Comparison of ENCODE assay signal across 9 cellular contexts in genomic region chr1:24191860-24192259, GRCh38. TPM values are rescaled to one million over a fixed set of nuclear protein-coding genes. Genes with fewer than 3 reads are reported as not detected.
DNase-seq lines count a peak whose midpoint lies in the region; ATAC-seq, FAIRE-seq and TF ChIP-seq lines count a peak whose summit lies in the region.
"Had no signal": no experiment of that assay in that cellular context is flagged by ENCODE, and none has a peak within 500 bp of the region (broad histone marks: within the 10 kb centered on the region; RNA-seq: fewer than 3 reads in every experiment).

No MANE protein-coding gene starts in this region.

- H3K9ac ChIP-seq in HepG2 (ENCODE audit: insufficient read depth, low read depth, low read length): no peak overlapping the region
- H3K9ac ChIP-seq in colonic mucosa (ENCODE audit: low read depth in 2 of 2, low read length in 2 of 2): no peak overlapping the region

- H3K27me3 ChIP-seq in HepG2 (ENCODE audit: control insufficient read depth in 1 of 2, insufficient read depth in 2 of 2, low read length in 2 of 2) (no peaks in the 10 kb centered on the region), right lobe of liver (no peaks in the 10 kb centered on the region), colonic mucosa (no peaks in the 10 kb centered on the region), upper lobe of left lung (peaks cover 0 to 12% (median 3%) of the 10 kb centered on the region in 4 donors), tibial nerve (peaks cover 0 to 23% of the 10 kb centered on the region in 2 donors)

- TF ChIP-seq POLR2A in HepG2 (IDR thresholded peaks at IDR 0.05; ENCODE audit: insufficient read depth in 1 of 2, low read depth in 2 of 2, low read length in 2 of 2) (no peak), right lobe of liver (IDR thresholded peaks at IDR 0.05) (no peak), upper lobe of left lung (IDR thresholded peaks at IDR 0.05) (peak in 1 of 4 donors; percentile 10), tibial nerve (IDR thresholded peaks at IDR 0.05) (no peak)

- DNase-seq in HepG2 (ENCODE audit: low spot score) (no peak), right lobe of liver (no peak), RCC 7860 (ENCODE audit: low spot score) (peak; percentile 72), colonic mucosa (no peak), upper lobe of left lung (peak in 1 of 2 donors; percentile 57), tibial nerve (ENCODE audit: low spot score in 2 of 2) (no peak), T-helper 9 cell (no peak), G401 (ENCODE audit: low spot score) (no peak)
- DNase-seq: activated CD8-positive, alpha-beta memory T cell treated with anti-CD3 and anti-CD28 coated beads, Interleukin-2, amount 50 U/mL, for 4 hours had no signal

- no peak overlapping the region for H2AFZ ChIP-seq in HepG2 (ENCODE audit: low read length)

- H3K4me1 ChIP-seq in HepG2 (ENCODE audit: insufficient read depth, low read length) (peaks cover 47% of the 10 kb centered on the region), right lobe of liver (peaks cover 0 to 21% (median 10%) of the 10 kb centered on the region in 4 donors), colonic mucosa (no peaks in the 10 kb centered on the region), upper lobe of left lung (peaks cover 12 to 31% (median 20%) of the 10 kb centered on the region in 4 donors), tibial nerve (peaks cover 0 to 18% (median 4%) of the 10 kb centered on the region in 4 donors)

- ATAC-seq in HepG2: no peak
- ATAC-seq in right lobe of liver: no peak
- peak; percentile 44 to 74 for ATAC-seq in upper lobe of left lung (ENCODE audit: low FRiP score in 2 of 2)

- in situ Hi-C loops in HepG2 (cut with HindIII; ENCODE audit: extremely low pct_ligation_motif_present, low pct_unique_long_range_greater_than_20kb) (no loop called here), G401 (cut with HindIII; ENCODE audit: low sequenced_read_pairs) (loop anchor here (25.0 kb wide), 1 partner anchor 195 kb away; no protein-coding TSS in a partner anchor)

- 18% methylated on average over 5 of the region's 5 CpGs for WGBS in HepG2 (ENCODE audit: low lambda C conversion rate)
- 84% methylated on average over 5 of the region's 5 CpGs for WGBS in right lobe of liver (ENCODE audit: insufficient coverage, low coverage, low lambda C conversion rate, missing lambda C conversion rate)
- WGBS in upper lobe of left lung, 2 donors: 64 to 65% methylated on average over 5 of the region's 5 CpGs
- 62 to 69% methylated on average over 5 of the region's 5 CpGs for WGBS in tibial nerve, 2 donors

- H3K36me3 ChIP-seq in HepG2 (replicated peaks in 1 of 2; ENCODE audit: control insufficient read depth in 1 of 2, insufficient read depth in 2 of 2, low read length in 2 of 2): no peaks in the 10 kb centered on the region
- no peaks in the 10 kb centered on the region for H3K36me3 ChIP-seq in right lobe of liver
- no peaks in the 10 kb centered on the region for H3K36me3 ChIP-seq in colonic mucosa
- no peaks in the 10 kb centered on the region for H3K36me3 ChIP-seq in upper lobe of left lung
- no peaks in the 10 kb centered on the region for H3K36me3 ChIP-seq in tibial nerve

- CTCF ChIA-PET in HepG2 (lab: Yijun Ruan, JAX; ENCODE audit: low intra/inter-chr PET ratio, low total read pairs): no interaction called here

- TF ChIP-seq CTCF in HepG2 (CRISPR knock-in tag; IDR thresholded peaks at IDR 0.05) (no peak), right lobe of liver (IDR thresholded peaks at IDR 0.05) (no peak), colonic mucosa (IDR thresholded peaks at IDR 0.05) (no peak), upper lobe of left lung (IDR thresholded peaks at IDR 0.05) (no peak), tibial nerve (IDR thresholded peaks at IDR 0.05) (no peak)

- intact Hi-C loops in HepG2 (cut with micrococcal nuclease; ENCODE audit: unreplicated experiment) (loop anchor here (10.0 kb wide), 1 partner anchor 443 kb away; no protein-coding TSS in a partner anchor), right lobe of liver (cut with DNase I) (no loop called here), colonic mucosa (cut with DNase I) (no loop called here)

- no TSS peak for BruUV-seq in HepG2 (replicated peaks; lab: Mats Ljungman, UMichigan)

- TF ChIP-seq EP300 in HepG2 (IDR thresholded peaks at IDR 0.05; ENCODE audit: low read depth in 2 of 2, low read length in 2 of 2) (no peak), HepG2 (CRISPR knock-in tag; IDR thresholded peaks at IDR 0.05; ENCODE audit: borderline replicate concordance) (no peak), upper lobe of left lung (IDR thresholded peaks at IDR 0.05) (peak in 1 of 4 donors; percentile 43), tibial nerve (IDR thresholded peaks at IDR 0.05) (no peak)

- POLR2A ChIA-PET in HepG2 (lab: Yijun Ruan, JAX): no interaction called here

- H3K4me3 ChIP-seq in HepG2 (replicated peaks in 1 of 3; ENCODE audit: insufficient read depth in 1 of 3, low read depth in 2 of 3, low read length in 3 of 3): no peak overlapping the region
- no peak overlapping the region for H3K4me3 ChIP-seq in right lobe of liver
- no peak overlapping the region for H3K4me3 ChIP-seq in colonic mucosa
- no peak overlapping the region for H3K4me3 ChIP-seq in upper lobe of left lung
- H3K4me3 ChIP-seq in tibial nerve: no peak overlapping the region

- H3K27ac ChIP-seq in HepG2 (ENCODE audit: extremely low read length, insufficient read depth, low read length) (no peak overlapping the region), right lobe of liver (no peak overlapping the region), colonic mucosa (peak overlapping the region; percentile 51), upper lobe of left lung (peak overlapping the region in 2 of 4 donors; percentile 63), tibial nerve (no peak overlapping the region)

- H4K20me1 ChIP-seq in HepG2 (ENCODE audit: insufficient read depth, low read length): no peaks in the 10 kb centered on the region

- TF ChIP-seq RAD21 in HepG2 (CRISPR knock-in tag; IDR thresholded peaks at IDR 0.05): no peak

- no peaks in the 10 kb centered on the region for H3K9me3 ChIP-seq in HepG2 (ENCODE audit: low read length)
- no peaks in the 10 kb centered on the region for H3K9me3 ChIP-seq in right lobe of liver
- no peaks in the 10 kb centered on the region for H3K9me3 ChIP-seq in colonic mucosa
- no peaks in the 10 kb centered on the region for H3K9me3 ChIP-seq in upper lobe of left lung
- no peaks in the 10 kb centered on the region for H3K9me3 ChIP-seq in tibial nerve

- H3K79me2 ChIP-seq in HepG2 (ENCODE audit: insufficient read depth, low read length): no peaks in the 10 kb centered on the region

- H3K4me2 ChIP-seq in HepG2 (ENCODE audit: low read depth, low read length): no peak overlapping the region

- FAIRE-seq in HepG2 (lab: Jason Lieb, UNC) (no peak), RCC 7860 (lab: Jason Lieb, UNC) (peak; percentile 80)

RNA-seq across cellular contexts. Expression of gene IFNLR1, which starts 4.8 kb away (rescaled TPM):
- 5.7 and 8.5 TPM in 2 replicates for total RNA-seq in HepG2 (2016; rRNA removed; fragmentation: Illumina TruSeq; extraction: Trizol)
- total RNA-seq in HepG2 (2016; cell fraction: cytosol; rRNA removed; fragmentation: Illumina TruSeq; extraction: Trizol; ENCODE audit: low read depth): 3.8 and 4.0 TPM in 2 replicates
- total RNA-seq in HepG2 (2016; cell fraction: insoluble cytoplasmic fraction; rRNA removed; fragmentation: Illumina TruSeq; extraction: Trizol): 5.2 and 8.9 TPM in 2 replicates
- 5.8 and 6.1 TPM in 2 replicates for total RNA-seq in HepG2 (2016; cell fraction: membrane; rRNA removed; fragmentation: Illumina TruSeq; extraction: Trizol)
- 7.8 TPM in 2 replicates for total RNA-seq in HepG2 (2016; cell fraction: nucleus; rRNA removed; fragmentation: Illumina TruSeq; extraction: Trizol)
- polyA plus RNA-seq in HepG2 (2011; rRNA removed): 3.8 and 6.5 TPM in 2 replicates
- polyA plus RNA-seq in HepG2 (2011; cell fraction: cytosol; rRNA removed): 3.4 and 4.6 TPM in 2 replicates
- polyA plus RNA-seq in HepG2 (2011; cell fraction: nucleus; rRNA removed): 4.6 and 5.3 TPM in 2 replicates
- polyA plus RNA-seq in HepG2 (2012): 3.2 and 3.9 TPM in 2 replicates
- 3.7 and 4.5 TPM in 2 replicates for polyA plus RNA-seq in HepG2 (2016; cell fraction: cytosol; fragmentation: Illumina TruSeq; extraction: Trizol; ENCODE audit: low read depth)
- 2.8 and 3.6 TPM in 2 replicates for polyA plus RNA-seq in HepG2 (2016; cell fraction: insoluble cytoplasmic fraction; fragmentation: Illumina TruSeq; extraction: Trizol; ENCODE audit: low read depth)
- 3.5 and 3.9 TPM in 2 replicates for polyA plus RNA-seq in HepG2 (2016; cell fraction: membrane; fragmentation: Illumina TruSeq; extraction: Trizol; ENCODE audit: low read depth)
- polyA plus RNA-seq in HepG2 (2016; cell fraction: nucleus; fragmentation: Illumina TruSeq; extraction: Trizol; ENCODE audit: insufficient read depth, low read depth): 11.8 and 14.2 TPM in 2 replicates
- 2.1 and 8.3 TPM in 2 replicates for polyA minus RNA-seq in HepG2 (2011; rRNA and poly(A)+ RNA removed; ENCODE audit: low replicate concordance)
- 4.3 TPM in 2 replicates for polyA minus RNA-seq in HepG2 (2011; cell fraction: cytosol; rRNA and poly(A)+ RNA removed)
- polyA minus RNA-seq in HepG2 (2011; cell fraction: nucleus; rRNA and poly(A)+ RNA removed): 2.4 and 3.1 TPM in 2 replicates
- 1 to 10 TPM; 3.4 to 8.3 (median 4.0) TPM for total RNA-seq in right lobe of liver
- total RNA-seq in colonic mucosa: 10 to 100 TPM in 1 of 2 donors, 1 to 10 TPM in 1; 7.9 to 16.8 TPM
- total RNA-seq in upper lobe of left lung: 10 to 100 TPM in 2 of 6 donors, 1 to 10 TPM in 4; 4.1 to 15.5 (median 6.8) TPM
- 1 to 10 TPM in 2 of 4 donors, not detected in 2; 1.3 to 1.5 TPM for total RNA-seq in tibial nerve
- 0.62 and 1.5 TPM in 2 replicates for total RNA-seq in G401 (2014; rRNA removed; shearing (Covaris generic))

RNA-seq across cellular contexts. Expression of gene IL22RA1, which starts 48.9 kb away (rescaled TPM):
- total RNA-seq in HepG2 (2016; rRNA removed; fragmentation: Illumina TruSeq; extraction: Trizol): 2.1 and 4.4 TPM in 2 replicates
- total RNA-seq in HepG2 (2016; cell fraction: cytosol; rRNA removed; fragmentation: Illumina TruSeq; extraction: Trizol; ENCODE audit: low read depth): 0.91 and 1.6 TPM in 2 replicates
- 1.5 and 4.4 TPM in 2 replicates for total RNA-seq in HepG2 (2016; cell fraction: insoluble cytoplasmic fraction; rRNA removed; fragmentation: Illumina TruSeq; extraction: Trizol)
- total RNA-seq in HepG2 (2016; cell fraction: membrane; rRNA removed; fragmentation: Illumina TruSeq; extraction: Trizol): 3.0 and 3.1 TPM in 2 replicates
- total RNA-seq in HepG2 (2016; cell fraction: nucleus; rRNA removed; fragmentation: Illumina TruSeq; extraction: Trizol): 4.5 and 6.1 TPM in 2 replicates
- polyA plus RNA-seq in HepG2 (2011; rRNA removed): 10.2 and 13.3 TPM in 2 replicates
- polyA plus RNA-seq in HepG2 (2011; cell fraction: cytosol; rRNA removed): 5.9 and 6.0 TPM in 2 replicates
- 13.5 and 13.6 TPM in 2 replicates for polyA plus RNA-seq in HepG2 (2011; cell fraction: nucleus; rRNA removed)
- 11.8 and 14.1 TPM in 2 replicates for polyA plus RNA-seq in HepG2 (2012)
- 1.7 and 2.0 TPM in 2 replicates for polyA plus RNA-seq in HepG2 (2016; cell fraction: cytosol; fragmentation: Illumina TruSeq; extraction: Trizol; ENCODE audit: low read depth)
- polyA plus RNA-seq in HepG2 (2016; cell fraction: insoluble cytoplasmic fraction; fragmentation: Illumina TruSeq; extraction: Trizol; ENCODE audit: low read depth): 2.8 and 3.9 TPM in 2 replicates
- polyA plus RNA-seq in HepG2 (2016; cell fraction: membrane; fragmentation: Illumina TruSeq; extraction: Trizol; ENCODE audit: low read depth): 2.4 and 3.0 TPM in 2 replicates
- 13.6 and 13.9 TPM in 2 replicates for polyA plus RNA-seq in HepG2 (2016; cell fraction: nucleus; fragmentation: Illumina TruSeq; extraction: Trizol; ENCODE audit: insufficient read depth, low read depth)
- 2.7 and 12.2 TPM in 2 replicates for polyA minus RNA-seq in HepG2 (2011; rRNA and poly(A)+ RNA removed; ENCODE audit: low replicate concordance)
- 4.0 and 5.3 TPM in 2 replicates for polyA minus RNA-seq in HepG2 (2011; cell fraction: cytosol; rRNA and poly(A)+ RNA removed)
- polyA minus RNA-seq in HepG2 (2011; cell fraction: nucleus; rRNA and poly(A)+ RNA removed): 4.2 and 4.5 TPM in 2 replicates
- total RNA-seq in right lobe of liver: 1 to 10 TPM; 1.8 to 4.5 (median 2.8) TPM
- 10 to 100 TPM; 15.5 to 17.3 TPM for total RNA-seq in colonic mucosa
- 1 to 10 TPM in 3 of 6 donors, under 1 TPM in 3; 0.15 to 1.4 (median 0.90) TPM for total RNA-seq in upper lobe of left lung
- total RNA-seq in tibial nerve: not detected
- total RNA-seq in G401 (2014; rRNA removed; shearing (Covaris generic)): not detected in 2 replicates

Comparison
In these comparisons a context has a peak if more than half of its experiments do, and no peak if none do; other contexts are left out.
1. ATAC-seq: peak in upper lobe of left lung (2 of 2); none in HepG2 (single experiment) and right lobe of liver (0 of 4).